In the genomic region with DNA sequence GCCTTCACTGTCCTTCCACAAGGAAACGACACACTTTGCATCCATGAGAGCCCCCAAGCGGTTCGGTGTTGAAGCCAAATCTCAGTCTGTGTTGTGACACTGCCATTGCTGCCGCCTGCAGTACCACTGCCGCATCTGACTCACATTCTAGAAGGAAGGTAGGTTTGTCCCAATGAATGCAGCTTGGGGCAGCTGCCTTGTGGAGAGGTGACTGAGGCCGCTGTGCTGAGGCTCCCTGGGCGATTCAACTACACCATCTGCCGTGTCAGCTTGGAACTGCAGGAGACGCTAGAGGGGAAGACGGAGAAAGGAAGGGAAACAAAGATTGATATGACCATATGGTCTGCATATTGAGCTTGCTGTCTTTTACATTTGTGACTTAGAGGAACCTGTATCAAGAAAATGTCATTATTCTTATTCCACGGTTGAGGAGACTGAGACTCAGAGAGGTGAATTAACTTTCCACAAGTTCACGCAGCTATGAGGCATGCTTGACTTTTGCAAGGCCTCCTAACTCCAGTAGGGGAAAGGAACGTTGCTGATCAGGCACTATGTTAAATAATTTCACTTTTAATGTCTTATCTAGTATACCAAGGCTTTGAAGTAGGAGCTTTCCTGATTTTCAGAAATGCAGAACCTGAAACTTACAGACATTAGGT, we compare ENCODE assay signal across 8 cellular contexts. TPM values are rescaled to one million over a fixed set of nuclear protein-coding genes. Genes with fewer than 3 reads are reported as not detected.
DNase-seq lines count a peak whose midpoint lies in the region; ATAC-seq and TF ChIP-seq lines count a peak whose summit lies in the region.

No MANE protein-coding gene starts in this region.

- intact Hi-C loops in colonic mucosa (cut with DNase I) (loop anchor here (2.0 to 5.0 kb wide), 2 partner anchors 90 to 154 kb away; no protein-coding TSS in a partner anchor), right lobe of liver (cut with DNase I) (no loop called here)

- H3K4me1 Mint-ChIP-seq in CD8-positive, alpha-beta memory T cell = peaks cover 0 to 4% (median 0%) of the 10 kb centered on the region in 3 donors

- 10% methylated on average over 11 of the region's 13 CpGs for WGBS in right lobe of liver (ENCODE audit: insufficient coverage, low coverage, low lambda C conversion rate, missing lambda C conversion rate)

- H3K27ac ChIP-seq in CD8-positive, alpha-beta memory T cell (ENCODE audit: low read depth, low read length) = no peak overlapping the region
- H3K27ac ChIP-seq in colonic mucosa = no peak overlapping the region
- H3K27ac ChIP-seq in right lobe of liver = no peak overlapping the region

- no peaks in the 10 kb centered on the region for H3K4me1 ChIP-seq in CD8-positive, alpha-beta memory T cell (ENCODE audit: insufficient read depth, low read length)
- no peaks in the 10 kb centered on the region for H3K4me1 ChIP-seq in colonic mucosa
- no peaks in the 10 kb centered on the region for H3K4me1 ChIP-seq in right lobe of liver

- peak; percentile 85 for TF ChIP-seq CTCF in colonic mucosa (IDR thresholded peaks at IDR 0.05)
- peak; percentile 90 to 95 (median 93) for TF ChIP-seq CTCF in right lobe of liver (IDR thresholded peaks at IDR 0.05)

- DNase-seq in CD8-positive, alpha-beta memory T cell = peak; percentile 33 to 70 (median 43)
- DNase-seq in NCI-H524 treated with DMSO at 0.1 percent for 48 hours (lab: John Stamatoyannopoulos, UW) = peak; percentile 93
- DNase-seq in activated CD4-positive, alpha-beta T cell treated with anti-CD3 and anti-CD28 coated beads for 4 hours = peak; percentile 59 to 70
- peak; percentile 65 for DNase-seq in colonic mucosa
- DNase-seq in right lobe of liver = peak; percentile 73 to 79 (median 75)
- DNase-seq in stimulated activated CD8-positive, alpha-beta memory T cell treated with anti-CD3 and anti-CD28 coated beads, Interleukin-12 subunit alpha, Interleukin-12 subunit beta, amount 100 ng/mL, for 4 hours (ENCODE audit: low read depth) = peak; percentile 31

- H3K36me3 Mint-ChIP-seq in CD8-positive, alpha-beta memory T cell = no peaks in the 10 kb centered on the region

- no peak overlapping the region for H3K27ac Mint-ChIP-seq in CD8-positive, alpha-beta memory T cell

- H3K27me3 ChIP-seq in CD8-positive, alpha-beta memory T cell (ENCODE audit: insufficient read depth, low read length, poor library complexity, severe bottlenecking) = no peaks in the 10 kb centered on the region
- H3K27me3 ChIP-seq in colonic mucosa (no peaks in the 10 kb centered on the region), right lobe of liver (no peaks in the 10 kb centered on the region)

- no peak for TF ChIP-seq POLR2A in right lobe of liver (IDR thresholded peaks at IDR 0.05)

- no peaks in the 10 kb centered on the region for H3K36me3 ChIP-seq in CD8-positive, alpha-beta memory T cell (ENCODE audit: insufficient read depth, low read length)
- H3K36me3 ChIP-seq in colonic mucosa (no peaks in the 10 kb centered on the region), right lobe of liver (no peaks in the 10 kb centered on the region)

- no peak overlapping the region for H3K4me3 Mint-ChIP-seq in CD8-positive, alpha-beta memory T cell

- H3K9ac ChIP-seq in colonic mucosa (ENCODE audit: low read depth in 2 of 2, low read length in 2 of 2) = no peak overlapping the region

- no peaks in the 10 kb centered on the region for H3K27me3 Mint-ChIP-seq in CD8-positive, alpha-beta memory T cell

- H3K4me3 ChIP-seq in CD8-positive, alpha-beta memory T cell (ENCODE audit: low read length) = no peak overlapping the region
- H3K4me3 ChIP-seq in colonic mucosa = no peak overlapping the region
- no peak overlapping the region for H3K4me3 ChIP-seq in right lobe of liver

- CTCF ChIA-PET in CD8-positive, alpha-beta memory T cell (lab: Charles Lee) = interaction anchor here (0.8 to 2.6 kb wide), 24 partner anchors 10 to 324 kb away, joined by 3 to 69 read pairs (median 4); no protein-coding TSS in a partner anchor

- ATAC-seq in GM19438 (IDR thresholded peaks at IDR 0.05; ENCODE audit: low read depth, unreplicated experiment) (peak; percentile 99), HG03460 (IDR thresholded peaks at IDR 0.05; ENCODE audit: unreplicated experiment) (peak; percentile 98), right lobe of liver (peak; percentile 100)

- H3K9me3 Mint-ChIP-seq in CD8-positive, alpha-beta memory T cell = no peaks in the 10 kb centered on the region

- no peaks in the 10 kb centered on the region for H3K9me3 ChIP-seq in CD8-positive, alpha-beta memory T cell (ENCODE audit: low read length)
- H3K9me3 ChIP-seq in colonic mucosa = no peaks in the 10 kb centered on the region
- no peaks in the 10 kb centered on the region for H3K9me3 ChIP-seq in right lobe of liver

- POLR2A ChIA-PET in CD8-positive, alpha-beta memory T cell (lab: Charles Lee) = no interaction called here

RNA-seq across cellular contexts. Expression of gene LMAN1, which starts 43.5 kb away (rescaled TPM):
- 10 to 100 TPM; 96.5 to 99.3 TPM for total RNA-seq in CD8-positive, alpha-beta memory T cell
- polyA plus RNA-seq in CD8-positive, alpha-beta memory T cell = 37.8 TPM
- total RNA-seq in colonic mucosa = 10 to 100 TPM; 60.2 to 67.6 TPM
- total RNA-seq in right lobe of liver = 100 to 1,000 TPM in 4 of 6 experiments, 10 to 100 TPM in 2; 67.8 to 136 (median 108) TPM

Comparison
In these comparisons a context has a peak if more than half of its experiments do, and no peak if none do; other contexts are left out.
1. DNase-seq: peak in every context shown above with its lines; median percentile 93 in NCI-H524 treated with DMSO at 0.1 percent for 48 hours; 75 in right lobe of liver; 65 in colonic mucosa; 64 in activated CD4-positive, alpha-beta T cell treated with anti-CD3 and anti-CD28 coated beads for 4 hours; 43 in CD8-positive, alpha-beta memory T cell; 31 in stimulated activated CD8-positive, alpha-beta memory T cell treated with anti-CD3 and anti-CD28 coated beads, Interleukin-12 subunit alpha, Interleukin-12 subunit beta, amount 100 ng/mL, for 4 hours.